In the genomic region with DNA sequence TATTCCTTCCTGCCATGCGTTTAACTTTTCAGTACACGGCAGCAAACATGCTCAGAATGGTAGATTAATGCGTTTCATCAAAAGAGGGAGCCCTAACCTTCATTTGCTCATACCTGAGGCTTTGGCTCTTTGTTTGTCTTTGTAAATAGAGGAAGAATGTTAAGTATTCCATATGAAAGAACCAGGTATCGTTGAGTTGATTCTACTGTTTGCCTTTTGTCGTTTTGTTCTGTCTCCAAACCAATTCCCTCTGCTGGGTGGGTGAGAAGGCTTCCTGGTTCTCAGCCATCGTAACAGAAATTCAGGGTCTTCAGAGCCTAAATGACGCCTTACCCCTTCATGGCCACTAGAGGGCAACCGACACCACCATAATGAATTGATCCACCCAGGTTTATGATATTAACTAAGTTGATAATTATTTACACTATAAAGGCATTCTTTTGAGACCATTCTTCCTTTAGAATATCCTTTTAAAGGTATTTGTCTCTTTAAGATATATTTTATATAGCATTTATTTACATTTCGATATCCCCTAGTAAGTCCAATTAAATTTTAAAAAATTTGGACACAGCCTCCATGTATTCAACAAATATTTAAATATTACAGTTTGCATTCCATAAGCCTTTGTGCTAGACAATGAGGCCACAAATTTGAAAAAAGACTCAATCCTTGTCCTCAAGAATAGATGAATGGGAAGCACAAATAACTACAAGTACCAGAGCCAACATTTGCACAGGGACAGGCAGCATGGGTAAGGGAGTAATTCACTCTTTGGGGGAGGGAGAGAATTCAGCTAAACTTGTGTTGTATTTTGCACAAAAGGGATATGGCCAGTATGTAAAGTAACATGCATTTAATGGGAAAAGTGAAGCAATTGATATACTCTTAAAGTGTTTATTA, we compare ENCODE assay signal across 8 cellular contexts. TPM values are rescaled to one million over a fixed set of nuclear protein-coding genes. Genes with fewer than 3 reads are reported as not detected.
A peak's percentile ranks its signal among the peaks of the same experiment; 100 is the strongest.
DNase-seq lines count a peak whose midpoint lies in the region; ATAC-seq, FAIRE-seq and TF ChIP-seq lines count a peak whose summit lies in the region.

No MANE protein-coding gene starts in this region.

- peak; percentile 78 for ATAC-seq in GM19455 (IDR thresholded peaks at IDR 0.05; ENCODE audit: unreplicated experiment)
- peak; percentile 82 for ATAC-seq in HG03521 (IDR thresholded peaks at IDR 0.05; ENCODE audit: unreplicated experiment)
- peak; percentile 92 for ATAC-seq in activated CD8-positive, alpha-beta T cell treated with anti-CD3 and anti-CD28 coated beads, Interleukin-2, amount 10 ng/mL, durations not matched to agents 7 days and 5 days

- no peak overlapping the region for H3K9ac ChIP-seq in endothelial cell of umbilical vein (replicated peaks; ENCODE audit: extremely low read depth, insufficient read depth, low read length)
- H3K9ac ChIP-seq in muscle layer of colon (ENCODE audit: low read length), result peak overlapping the region; percentile 14

- peaks cover 11% of the 10 kb centered on the region for H3K27me3 Mint-ChIP-seq in activated CD8-positive, alpha-beta T cell treated with anti-CD3 and anti-CD28 coated beads, Interleukin-2, amount 10 ng/mL, durations not matched to agents 7 days and 5 days (ENCODE audit: low read depth)
- H3K27me3 Mint-ChIP-seq in stimulated activated naive CD8-positive, alpha-beta T cell treated with anti-CD3 and anti-CD28 coated beads, Interleukin-15, Interleukin-2, amounts not matched to agents 100 ng/mL and 50 ng/mL, for 24 hours, result peaks cover 15% of the 10 kb centered on the region

- no peaks in the 10 kb centered on the region for H3K36me3 Mint-ChIP-seq in activated CD8-positive, alpha-beta T cell treated with anti-CD3 and anti-CD28 coated beads, Interleukin-2, amount 10 ng/mL, durations not matched to agents 7 days and 5 days (ENCODE audit: low read depth)
- H3K36me3 Mint-ChIP-seq in stimulated activated naive CD8-positive, alpha-beta T cell treated with anti-CD3 and anti-CD28 coated beads, Interleukin-15, Interleukin-2, amounts not matched to agents 100 ng/mL and 50 ng/mL, for 24 hours (ENCODE audit: low read depth), result no peaks in the 10 kb centered on the region

- peak overlapping the region; percentile 53 for H3K4me3 Mint-ChIP-seq in activated CD8-positive, alpha-beta T cell treated with anti-CD3 and anti-CD28 coated beads, Interleukin-2, amount 10 ng/mL, durations not matched to agents 7 days and 5 days
- H3K4me3 Mint-ChIP-seq in stimulated activated naive CD8-positive, alpha-beta T cell treated with anti-CD3 and anti-CD28 coated beads, Interleukin-15, Interleukin-2, amounts not matched to agents 100 ng/mL and 50 ng/mL, for 24 hours, result peak overlapping the region; percentile 76

- no peaks in the 10 kb centered on the region for H3K79me2 ChIP-seq in endothelial cell of umbilical vein (ENCODE audit: control insufficient read depth, insufficient read depth, low read length)

- intact Hi-C loops in endothelial cell of umbilical vein (cut with micrococcal nuclease), result loop anchor here (1.0 to 5.0 kb wide), 6 partner anchors 96 to 1434 kb away; partner anchors contain the start of gene CYB5A

- peak; percentile 58 for DNase-seq in COR-L47 (lab: John Stamatoyannopoulos, UW)
- DNase-seq in NCI-H748 (lab: John Stamatoyannopoulos, UW; ENCODE audit: unreplicated experiment), result peak; percentile 68
- DNase-seq in activated CD8-positive, alpha-beta T cell treated with anti-CD3 and anti-CD28 coated beads, Interleukin-2, amount 10 ng/mL, durations not matched to agents 7 days and 5 days, result peak; percentile 67
- peak; percentile 78 for DNase-seq in endothelial cell of umbilical vein (ENCODE audit: low read depth, low spot score)

- H3K27ac ChIP-seq in endothelial cell of umbilical vein (ENCODE audit: insufficient read depth, low read depth, low read length), result no peak overlapping the region
- H3K27ac ChIP-seq in muscle layer of colon (ENCODE audit: low read depth, low read length), result no peak overlapping the region

- H3K9me3 Mint-ChIP-seq in activated CD8-positive, alpha-beta T cell treated with anti-CD3 and anti-CD28 coated beads, Interleukin-2, amount 10 ng/mL, durations not matched to agents 7 days and 5 days (ENCODE audit: insufficient read depth), result no peaks in the 10 kb centered on the region
- H3K9me3 Mint-ChIP-seq in stimulated activated naive CD8-positive, alpha-beta T cell treated with anti-CD3 and anti-CD28 coated beads, Interleukin-15, Interleukin-2, amounts not matched to agents 100 ng/mL and 50 ng/mL, for 24 hours, result no peaks in the 10 kb centered on the region

- peaks cover 6% of the 10 kb centered on the region for H3K4me1 Mint-ChIP-seq in activated CD8-positive, alpha-beta T cell treated with anti-CD3 and anti-CD28 coated beads, Interleukin-2, amount 10 ng/mL, durations not matched to agents 7 days and 5 days (ENCODE audit: low read depth)
- no peaks in the 10 kb centered on the region for H3K4me1 Mint-ChIP-seq in stimulated activated naive CD8-positive, alpha-beta T cell treated with anti-CD3 and anti-CD28 coated beads, Interleukin-15, Interleukin-2, amounts not matched to agents 100 ng/mL and 50 ng/mL, for 24 hours (ENCODE audit: low read depth)

- FAIRE-seq in endothelial cell of umbilical vein (lab: Jason Lieb, UNC), result peak; percentile 87

- peak; percentile 62 to 86 for TF ChIP-seq CTCF in endothelial cell of umbilical vein (IDR thresholded peaks at IDR 0.05; ENCODE audit: extremely low read depth in 1 of 2, insufficient read depth in 1 of 2, low read depth in 1 of 2, low read length in 2 of 2)

- H3K9me3 ChIP-seq in endothelial cell of umbilical vein (replicated peaks; ENCODE audit: control insufficient read depth, insufficient read depth, low read length) (no peaks in the 10 kb centered on the region), muscle layer of colon (ENCODE audit: low read length) (no peaks in the 10 kb centered on the region)

- H3K4me3 ChIP-seq in endothelial cell of umbilical vein (replicated peaks in 1 of 3; ENCODE audit: insufficient read depth in 1 of 3, low read depth in 1 of 3, low read length in 3 of 3), result peak overlapping the region in 2 of 3 experiments; percentile 14 to 48
- H3K4me3 ChIP-seq in muscle layer of colon (ENCODE audit: low read depth in 1 of 2, low read length in 2 of 2), result peak overlapping the region in 1 of 2 donors; percentile 36

- H3K9me1 ChIP-seq in endothelial cell of umbilical vein (replicated peaks; ENCODE audit: control insufficient read depth, extremely low read depth, insufficient read depth, low read length), result no peaks in the 10 kb centered on the region

- peak overlapping the region; percentile 97 for H2AFZ ChIP-seq in endothelial cell of umbilical vein (ENCODE audit: low read depth, low read length)

- H3K27ac Mint-ChIP-seq in activated CD8-positive, alpha-beta T cell treated with anti-CD3 and anti-CD28 coated beads, Interleukin-2, amount 10 ng/mL, durations not matched to agents 7 days and 5 days, result no peak overlapping the region
- peak overlapping the region; percentile 54 for H3K27ac Mint-ChIP-seq in stimulated activated naive CD8-positive, alpha-beta T cell treated with anti-CD3 and anti-CD28 coated beads, Interleukin-15, Interleukin-2, amounts not matched to agents 100 ng/mL and 50 ng/mL, for 24 hours

- dilution Hi-C loops in endothelial cell of umbilical vein (cut with MboI; ENCODE audit: extremely low pct_ligation_motif_present, low sequenced_read_pairs), result no loop called here

- BruUV-seq in endothelial cell of umbilical vein (replicated peaks; lab: Mats Ljungman, UMichigan), result no TSS peak

- no peak for TF ChIP-seq POLR2A in endothelial cell of umbilical vein (IDR thresholded peaks at IDR 0.05; ENCODE audit: low read depth, low read length)

- CTCF ChIA-PET in activated CD8-positive, alpha-beta T cell treated with anti-CD3 and anti-CD28 coated beads, Interleukin-2, amount 10 ng/mL, durations not matched to agents 7 days and 5 days (lab: Charles Lee), result interaction anchor here (0.7 to 3.0 kb wide), 12 partner anchors 114 to 355 kb away, joined by 3 to 39 read pairs (median 4); no protein-coding TSS in a partner anchor
- CTCF ChIA-PET in endothelial cell of umbilical vein (lab: Charles Lee), result interaction anchor here (1.0 to 4.5 kb wide), 11 partner anchors 12 to 355 kb away, joined by 3 to 130 read pairs (median 4); partner anchors contain the start of gene CNDP2

- peak overlapping the region; percentile 93 for H3K4me2 ChIP-seq in endothelial cell of umbilical vein (ENCODE audit: insufficient read depth, low read length)

- no peaks in the 10 kb centered on the region for H3K36me3 ChIP-seq in endothelial cell of umbilical vein (ENCODE audit: control insufficient read depth in 2 of 2, extremely low read depth in 1 of 2, insufficient read depth in 2 of 2, low read length in 2 of 2)
- no peaks in the 10 kb centered on the region for H3K36me3 ChIP-seq in muscle layer of colon (ENCODE audit: insufficient read depth, low read length)

- POLR2A ChIA-PET in activated CD8-positive, alpha-beta T cell treated with anti-CD3 and anti-CD28 coated beads, Interleukin-2, amount 10 ng/mL, durations not matched to agents 7 days and 5 days (lab: Charles Lee), result no interaction called here
- POLR2A ChIA-PET in endothelial cell of umbilical vein (lab: Charles Lee), result no interaction called here

- no peaks in the 10 kb centered on the region for H4K20me1 ChIP-seq in endothelial cell of umbilical vein (replicated peaks; ENCODE audit: control insufficient read depth, extremely low read depth, insufficient read depth, low read length)

- peaks cover 0 to 3% of the 10 kb centered on the region in 2 experiments for H3K27me3 ChIP-seq in endothelial cell of umbilical vein (ENCODE audit: control insufficient read depth in 2 of 2, insufficient read depth in 2 of 2, low read length in 2 of 2)
- H3K27me3 ChIP-seq in muscle layer of colon (ENCODE audit: control insufficient read depth in 1 of 2, insufficient read depth in 2 of 2, low read length in 2 of 2), result no peaks in the 10 kb centered on the region

- H3K4me1 ChIP-seq in endothelial cell of umbilical vein (ENCODE audit: control insufficient read depth, extremely low read depth, insufficient read depth, low read length) (no peaks in the 10 kb centered on the region), muscle layer of colon (ENCODE audit: insufficient read depth, low read length) (peaks cover 4% of the 10 kb centered on the region)

RNA-seq across cellular contexts. Expression of gene TIMM21, which starts 48.1 kb away (rescaled TPM):
- 10 to 100 TPM; 37.0 to 42.1 TPM for total RNA-seq in activated CD8-positive, alpha-beta T cell treated with anti-CD3 and anti-CD28 coated beads, Interleukin-2, amount 10 ng/mL, durations not matched to agents 7 days and 5 days
- 36.7 and 38.9 TPM in 2 replicates for total RNA-seq in endothelial cell of umbilical vein
- 17.7 and 22.9 TPM in 2 replicates for polyA plus RNA-seq in endothelial cell of umbilical vein
- 28.9 and 30.7 TPM in 2 replicates for polyA plus RNA-seq in endothelial cell of umbilical vein (2011; cell fraction: cytosol; rRNA removed)
- polyA plus RNA-seq in endothelial cell of umbilical vein (2011; cell fraction: nucleus; rRNA removed), result 30.0 and 48.2 TPM in 2 replicates
- polyA plus RNA-seq in endothelial cell of umbilical vein (2012), result 30.9 and 50.7 TPM in 2 replicates
- polyA minus RNA-seq in endothelial cell of umbilical vein, result 29.8 and 31.6 TPM in 2 replicates
- polyA minus RNA-seq in endothelial cell of umbilical vein (2011; cell fraction: cytosol; rRNA and poly(A)+ RNA removed), result 19.8 TPM
- 8.1 and 17.4 TPM in 2 replicates for polyA minus RNA-seq in endothelial cell of umbilical vein (2011; cell fraction: nucleus; rRNA and poly(A)+ RNA removed)

RNA-seq across cellular contexts. Expression of gene FBXO15, which starts 48.8 kb away (rescaled TPM):
- 1 to 10 TPM; 1.3 to 2.4 TPM for total RNA-seq in activated CD8-positive, alpha-beta T cell treated with anti-CD3 and anti-CD28 coated beads, Interleukin-2, amount 10 ng/mL, durations not matched to agents 7 days and 5 days
- total RNA-seq in endothelial cell of umbilical vein, result not detected in 2 replicates
- polyA plus RNA-seq in endothelial cell of umbilical vein, result not detected in 2 replicates
- polyA plus RNA-seq in endothelial cell of umbilical vein (2011; cell fraction: cytosol; rRNA removed), result 0.10 TPM in 1 of 2 replicates, not detected in the other
- 0.22 and 0.52 TPM in 2 replicates for polyA plus RNA-seq in endothelial cell of umbilical vein (2011; cell fraction: nucleus; rRNA removed)
- polyA plus RNA-seq in endothelial cell of umbilical vein (2012), result not detected in 2 replicates
- 0.17 and 0.58 TPM in 2 replicates for polyA minus RNA-seq in endothelial cell of umbilical vein
- not detected for polyA minus RNA-seq in endothelial cell of umbilical vein (2011; cell fraction: cytosol; rRNA and poly(A)+ RNA removed)
- polyA minus RNA-seq in endothelial cell of umbilical vein (2011; cell fraction: nucleus; rRNA and poly(A)+ RNA removed), result not detected in 2 replicates
